ENCODE assay signal across 15 cellular contexts in the genomic region with DNA sequence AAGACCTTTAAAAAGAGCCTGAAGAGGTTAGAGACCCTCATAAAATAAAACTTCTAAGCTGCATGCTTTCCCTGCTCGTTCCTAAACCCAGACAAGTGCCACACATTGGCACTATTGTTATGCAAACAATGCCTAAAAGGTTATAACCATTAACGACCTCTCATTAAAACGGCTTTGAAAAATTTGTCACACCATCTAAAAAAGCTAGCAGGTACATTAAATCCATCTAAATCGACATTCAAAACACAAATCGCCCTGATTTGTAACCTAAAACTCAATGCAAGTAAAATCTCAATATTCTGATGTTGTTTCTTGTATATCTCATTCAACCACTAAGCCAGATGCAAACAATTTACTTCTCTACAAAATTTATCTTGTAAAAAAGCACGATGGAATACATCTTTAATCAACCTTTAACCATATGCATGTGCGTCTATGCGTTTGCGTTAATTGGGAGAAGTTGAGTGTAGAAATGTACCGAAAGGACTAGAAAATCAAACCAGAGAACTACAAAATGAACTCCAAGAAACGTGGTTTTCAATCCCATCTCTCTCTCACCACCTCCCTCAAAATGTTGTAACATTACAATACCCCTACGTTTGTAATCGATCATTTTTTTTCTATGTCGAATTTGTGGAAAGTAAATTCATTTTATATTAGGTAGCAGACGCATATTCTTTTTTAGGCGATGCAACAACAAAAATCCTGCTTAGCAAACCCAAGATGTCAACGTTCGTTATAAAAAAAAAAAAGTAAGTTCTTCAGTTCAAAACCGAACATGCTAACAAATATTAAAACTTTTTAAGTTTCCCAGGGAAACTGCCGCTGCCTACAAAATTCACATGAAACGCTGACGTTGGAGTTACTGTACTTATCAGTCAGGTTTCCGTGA. TPM values are rescaled to one million over a fixed set of nuclear protein-coding genes. Genes with fewer than 3 reads are reported as not detected.
DNase-seq lines count a peak whose midpoint lies in the region; ATAC-seq and TF ChIP-seq lines count a peak whose summit lies in the region.
"Had no signal": no experiment of that assay in that cellular context is flagged by ENCODE, and none has a peak within 500 bp of the region (broad histone marks: within the 10 kb centered on the region; RNA-seq: fewer than 3 reads in every experiment).

No MANE protein-coding gene starts in this region.

- H3K79me2 ChIP-seq in mammary epithelial cell (ENCODE audit: insufficient read depth, low read length) (no peaks in the 10 kb centered on the region), SK-N-SH (ENCODE audit: insufficient read depth) (no peaks in the 10 kb centered on the region)

- no peak overlapping the region for H3K4me3 Mint-ChIP-seq in MCF 10A (ENCODE audit: unreplicated experiment)

- TF ChIP-seq EP300 in SK-N-SH (IDR thresholded peaks at IDR 0.05; ENCODE audit: borderline replicate concordance in 1 of 2, low read depth in 1 of 2, low read length in 1 of 2): no peak

- no peaks in the 10 kb centered on the region for H3K36me3 ChIP-seq in breast epithelium
- no peaks in the 10 kb centered on the region for H3K36me3 ChIP-seq in mammary epithelial cell (ENCODE audit: insufficient read depth, low read length)
- no peaks in the 10 kb centered on the region for H3K36me3 ChIP-seq in thoracic aorta
- no peaks in the 10 kb centered on the region for H3K36me3 ChIP-seq in SK-N-SH (replicated peaks in 1 of 2; ENCODE audit: control insufficient read depth in 1 of 2, insufficient read depth in 2 of 2, low read length in 1 of 2)
- H3K36me3 ChIP-seq: left lung had no signal

- H2AFZ ChIP-seq in mammary epithelial cell (ENCODE audit: low read depth, low read length) (peak overlapping the region; percentile 96), SK-N-SH (ENCODE audit: low read depth) (no peak overlapping the region)

- H3K4me1 Mint-ChIP-seq in MCF 10A (ENCODE audit: insufficient read depth, unreplicated experiment): peaks cover 5% of the 10 kb centered on the region

- no peak overlapping the region for H3K4me2 ChIP-seq in mammary epithelial cell (ENCODE audit: insufficient read depth, low read depth, low read length)
- H3K4me2 ChIP-seq in SK-N-SH: no peak overlapping the region

- intact Hi-C loops in breast epithelium (cut with DNase I; ENCODE audit: low total_unique reads): no loop called here
- intact Hi-C loops in MCF 10A (cut with micrococcal nuclease): no loop called here
- intact Hi-C loops in mammary epithelial cell (cut with micrococcal nuclease): no loop called here

- no peaks in the 10 kb centered on the region for H3K9me2 ChIP-seq in SK-N-SH

- H3K9me3 Mint-ChIP-seq in MCF 10A (ENCODE audit: unreplicated experiment): no peaks in the 10 kb centered on the region

- H3K27ac Mint-ChIP-seq in MCF 10A (ENCODE audit: low read depth, unreplicated experiment): no peak overlapping the region
- H3K27ac Mint-ChIP-seq: activated CD8-positive, alpha-beta T cell treated with anti-CD3 and anti-CD28 coated beads for 36 hours had no signal

- H3K27ac ChIP-seq in breast epithelium: peak overlapping the region in 1 of 2 donors; percentile 4
- H3K27ac ChIP-seq in mammary epithelial cell (ENCODE audit: insufficient read depth, low read depth, low read length): no peak overlapping the region
- H3K27ac ChIP-seq in thoracic aorta: no peak overlapping the region
- H3K27ac ChIP-seq in SK-N-SH (ENCODE audit: low read depth in 2 of 2, low read length in 1 of 2): no peak overlapping the region
- H3K27ac ChIP-seq: left lung had no signal

- no TSS peak for BruUV-seq in MCF 10A (replicated peaks; lab: Mats Ljungman, UMichigan)
- BruUV-seq in mammary epithelial cell (replicated peaks; lab: Mats Ljungman, UMichigan): no TSS peak

- peaks cover 0 to 5% of the 10 kb centered on the region in 2 donors for H3K4me1 ChIP-seq in breast epithelium
- H3K4me1 ChIP-seq in mammary epithelial cell (ENCODE audit: insufficient read depth, low read length): peaks cover 6% of the 10 kb centered on the region
- peaks cover 0 to 13% of the 10 kb centered on the region in 2 donors for H3K4me1 ChIP-seq in thoracic aorta (ENCODE audit: control insufficient read depth in 1 of 2, low read depth in 2 of 2)
- no peaks in the 10 kb centered on the region; a peak in 1 of 4 replicates for H3K4me1 ChIP-seq in SK-N-SH (ENCODE audit: control insufficient read depth in 1 of 2, insufficient read depth in 2 of 2, low read depth in 1 of 2, low read length in 1 of 2)

- in situ Hi-C loops in mammary epithelial cell (cut with MboI; ENCODE audit: low sequenced_read_pairs in 2 of 2): loop anchor here (5.0 to 10.0 kb wide), 5 partner anchors 90 to 320 kb away; no protein-coding TSS in a partner anchor

- no peaks in the 10 kb centered on the region for H3K36me3 Mint-ChIP-seq in MCF 10A (ENCODE audit: insufficient read depth, unreplicated experiment)

- CTCF ChIA-PET in MCF 10A (lab: Yijun Ruan, JAX): interaction anchor here (0.6 to 8.2 kb wide), 11 partner anchors 20 to 505 kb away, joined by 3 to 72 read pairs (median 4); no protein-coding TSS in a partner anchor
- CTCF ChIA-PET in mammary epithelial cell (lab: Charles Lee; ENCODE audit: low non-redundant PET): interaction anchor here (0.9 kb wide), 1 partner anchor 313 kb away, joined by 3 read pairs; no protein-coding TSS in a partner anchor
- CTCF ChIA-PET in SK-N-SH (lab: Yijun Ruan, JAX): interaction anchor here (1.2 to 10.0 kb wide), 5 partner anchors 117 to 313 kb away, joined by 3 to 216 read pairs (median 4); no protein-coding TSS in a partner anchor

- H3K9ac ChIP-seq in mammary epithelial cell (ENCODE audit: insufficient read depth, low read length) (no peak overlapping the region), SK-N-SH (no peak overlapping the region)

- no peak for DNase-seq in breast epithelium (ENCODE audit: low spot score in 2 of 2)
- no peak for DNase-seq in MCF 10A (ENCODE audit: unreplicated experiment)
- no peak for DNase-seq in mammary epithelial cell
- DNase-seq in left kidney (ENCODE audit: low read depth, low spot score): peak; percentile 46
- DNase-seq in thoracic aorta (ENCODE audit: low spot score): no peak
- DNase-seq in activated effector memory CD4-positive, alpha-beta T cell treated with anti-CD3 and anti-CD28 coated beads, Interleukin-2, amount 50 U/mL, for 16 hours: no peak
- DNase-seq in iPS-NIHi7 (ENCODE audit: extremely low spot score): no peak
- DNase-seq in SK-N-SH: no peak
- DNase-seq: cortex of kidney, MV-4-11, NCI-H446 had no signal

- peak overlapping the region; percentile 46 to 69 (median 55) for H3K4me3 ChIP-seq in breast epithelium
- H3K4me3 ChIP-seq in mammary epithelial cell (replicated peaks in 1 of 3; ENCODE audit: insufficient read depth in 1 of 3, low read depth in 2 of 3, low read length in 3 of 3): no peak overlapping the region
- peak overlapping the region; percentile 71 for H3K4me3 ChIP-seq in thoracic aorta
- no peak overlapping the region for H3K4me3 ChIP-seq in SK-N-SH (ENCODE audit: low read depth in 2 of 2, low read length in 1 of 2)

- no peaks in the 10 kb centered on the region for H3K27me3 Mint-ChIP-seq in MCF 10A (ENCODE audit: insufficient read depth, unreplicated experiment)

- no peaks in the 10 kb centered on the region for H3F3A ChIP-seq in SK-N-SH (replicated peaks; ENCODE audit: insufficient read depth)

- H4K20me1 ChIP-seq in mammary epithelial cell (ENCODE audit: insufficient read depth, low read length): no peaks in the 10 kb centered on the region
- no peaks in the 10 kb centered on the region for H4K20me1 ChIP-seq in SK-N-SH (ENCODE audit: insufficient read depth)

- dilution Hi-C loops in mammary epithelial cell (cut with HindIII; ENCODE audit: low sequenced_read_pairs): no loop called here

- TF ChIP-seq POLR2A in breast epithelium (IDR thresholded peaks at IDR 0.05): no peak

- no peak for TF ChIP-seq RAD21 in SK-N-SH (IDR thresholded peaks at IDR 0.05; ENCODE audit: low read length)

- POLR2A ChIA-PET in MCF 10A (lab: Yijun Ruan, JAX) (no interaction called here), SK-N-SH (lab: Yijun Ruan, JAX) (no interaction called here)

- H3K9me3 ChIP-seq in breast epithelium: no peaks in the 10 kb centered on the region
- H3K9me3 ChIP-seq in mammary epithelial cell (replicated peaks; ENCODE audit: insufficient read depth, low read length): no peaks in the 10 kb centered on the region
- H3K9me3 ChIP-seq in thoracic aorta: no peaks in the 10 kb centered on the region
- no peaks in the 10 kb centered on the region for H3K9me3 ChIP-seq in SK-N-SH
- H3K9me3 ChIP-seq: left lung had no signal

- 27% methylated on average over 23 of the region's 23 CpGs for WGBS in mammary epithelial cell (ENCODE audit: low coverage, missing lambda C conversion rate)
- 69% methylated on average over 23 of the region's 23 CpGs for WGBS in SK-N-SH (ENCODE audit: low lambda C conversion rate)

- no peak for TF ChIP-seq CTCF in breast epithelium (IDR thresholded peaks at IDR 0.05)
- TF ChIP-seq CTCF in MCF 10A (IDR thresholded peaks at IDR 0.05; ENCODE audit: unreplicated experiment): no peak
- no peak for TF ChIP-seq CTCF in mammary epithelial cell (conservative IDR thresholded peaks at IDR 0.05 in 1 of 2, IDR thresholded peaks at IDR 0.05 in 1 of 2; ENCODE audit: extremely low read depth in 1 of 2, insufficient read depth in 1 of 2, low read depth in 1 of 2, low read length in 2 of 2)
- TF ChIP-seq CTCF in thoracic aorta (IDR thresholded peaks at IDR 0.05): no peak
- TF ChIP-seq CTCF in SK-N-SH (IDR thresholded peaks at IDR 0.05): no peak

- no peak for ATAC-seq in thoracic aorta (ENCODE audit: insufficient number of reproducible peaks, low FRiP score, low read depth)
- ATAC-seq: HCT116 had no signal

- peaks cover 0 to 50% of the 10 kb centered on the region in 2 donors for H3K27me3 ChIP-seq in breast epithelium
- H3K27me3 ChIP-seq in mammary epithelial cell (ENCODE audit: insufficient read depth, low read length): peaks cover 26% of the 10 kb centered on the region
- H3K27me3 ChIP-seq in thoracic aorta (replicated peaks; ENCODE audit: insufficient read depth): peaks cover 26% of the 10 kb centered on the region
- H3K27me3 ChIP-seq in SK-N-SH (ENCODE audit: insufficient read depth): peaks cover 37% of the 10 kb centered on the region

TF ChIP-seq in SK-N-SH, 30 proteins besides CTCF, POLR2A, EP300 and RAD21 (continues in another document):
- no peak for TF ChIP-seq TCF12 (IDR thresholded peaks at IDR 0.05)
- no peak for TF ChIP-seq GATA2 (CRISPR knock-in tag; IDR thresholded peaks at IDR 0.05)
- no peak for TF ChIP-seq MXI1 (IDR thresholded peaks at IDR 0.05; ENCODE audit: low read depth, low read length)
- no peak for TF ChIP-seq TEAD4 (IDR thresholded peaks at IDR 0.05; ENCODE audit: borderline replicate concordance, insufficient read depth)
- TF ChIP-seq POLR2AphosphoS5 (IDR thresholded peaks at IDR 0.05; ENCODE audit: low read depth, low read length): no peak
- TF ChIP-seq FOXM1 (IDR thresholded peaks at IDR 0.05; ENCODE audit: low read depth): no peak

RNA-seq across cellular contexts. Expression of gene ALDH1A2, which starts 1.1 kb away (rescaled TPM):
- 10 to 100 TPM in 2 of 3 donors, 1 to 10 TPM in 1; 6.1 to 19.6 (median 11.1) TPM for total RNA-seq in breast epithelium
- total RNA-seq in MCF 10A (2022): 1.2 and 1.3 TPM in 2 replicates
- total RNA-seq in mammary epithelial cell: under 1 TPM in 1 of 2 donors, not detected in 1; 0.47 TPM
- 0.15 TPM for polyA plus RNA-seq in mammary epithelial cell
- not detected for polyA minus RNA-seq in mammary epithelial cell
- total RNA-seq in thoracic aorta: 10 to 100 TPM in 1 of 2 donors, 1 to 10 TPM in 1; 4.3 to 37.5 TPM
- polyA plus RNA-seq in SK-N-SH (2012; rRNA removed): not detected in 2 replicates
- 0.07 TPM in 1 of 2 replicates, not detected in the other for polyA plus RNA-seq in SK-N-SH (2012; cell fraction: cytosol; rRNA removed)
- not detected in 2 replicates for polyA plus RNA-seq in SK-N-SH (2012; cell fraction: nucleus; rRNA removed)
- total RNA-seq: Daoy had no signal

Comparison
In these comparisons a context has a peak if more than half of its experiments do, and no peak if none do; other contexts are left out.
1. H3K4me3 ChIP-seq: peak in breast epithelium (3 of 3) and thoracic aorta (single experiment); none in mammary epithelial cell (0 of 3) and SK-N-SH (0 of 2).